ENCODE assay signal across 34 cellular contexts in the genomic region with DNA sequence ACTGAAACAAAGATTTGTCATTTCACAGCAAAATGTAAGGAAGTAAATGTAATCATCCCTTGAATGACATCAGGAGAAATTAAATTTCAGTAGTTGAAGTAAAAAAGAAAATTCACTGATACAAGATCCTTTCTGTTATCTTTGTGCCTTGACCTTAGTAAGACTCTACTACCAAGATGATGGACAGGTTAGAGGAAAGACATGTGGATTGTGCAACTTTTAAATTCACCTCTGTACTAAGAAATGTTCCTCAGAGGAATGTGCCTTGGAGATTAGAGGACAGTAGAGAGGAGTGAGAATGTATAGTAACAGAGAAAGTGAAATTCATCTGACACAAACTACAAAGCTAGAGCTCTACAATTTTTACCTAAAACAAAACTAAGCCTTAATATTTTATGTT.
"Had no signal": no experiment of that assay in that cellular context is flagged by ENCODE, and none has a peak within 500 bp of the region (broad histone marks: within the 10 kb centered on the region; RNA-seq: fewer than 3 reads in every experiment).

No MANE protein-coding gene starts in this region.

- H3K4me2 ChIP-seq: hepatocyte had no signal

- FAIRE-seq: colon had no signal

- H3K27ac Mint-ChIP-seq: activated B cell treated with CpG ODN at 0.5 μM for 24 hours; activated CD8-positive, alpha-beta T cell treated with anti-CD3 and anti-CD28 coated beads for 36 hours; activated naive CD8-positive, alpha-beta T cell; activated T-helper 17 cell treated with anti-CD3 and anti-CD28 coated beads, Interleukin-2, amount 50 U/mL, for 72 hours; brain; effector memory CD8-positive, alpha-beta T cell; T-helper 2 cell treated with Interferon-gamma antibody and Interleukin-4, amounts not matched to agents 5 μg/mL and 100 μg/mL, for 36 hours had no signal

- H3K4me3 ChIP-seq: ascending aorta, breast epithelium, cardiac muscle cell, esophagus muscularis mucosa, gastrocnemius medialis, heart left ventricle, hepatocyte had no signal

- H3K79me2 ChIP-seq: hepatocyte had no signal

- H3K27ac ChIP-seq: ascending aorta, breast epithelium, cardiac muscle cell, esophagus muscularis mucosa, foreskin keratinocyte, gastrocnemius medialis, heart left ventricle, hepatocyte, WERI-Rb-1 had no signal

- H3K4me3 Mint-ChIP-seq: activated B cell treated with CpG ODN at 0.5 μM for 24 hours; activated CD8-positive, alpha-beta T cell treated with anti-CD3 and anti-CD28 coated beads for 36 hours; activated naive CD8-positive, alpha-beta T cell; activated T-cell treated with anti-CD3 and anti-CD28 coated beads, Interleukin-2, amount 50 U/mL, for 4 hours; activated T-helper 17 cell treated with anti-CD3 and anti-CD28 coated beads, Interleukin-2, amount 50 U/mL, for 72 hours; brain; central memory CD8-positive, alpha-beta T cell; effector memory CD8-positive, alpha-beta T cell; T-helper 2 cell treated with Interferon-gamma antibody and Interleukin-4, amounts not matched to agents 5 μg/mL and 100 μg/mL, for 36 hours had no signal

- H3K36me3 ChIP-seq: ascending aorta, breast epithelium, cardiac muscle cell, esophagus muscularis mucosa, gastrocnemius medialis, heart left ventricle, WERI-Rb-1 had no signal

- H2AFZ ChIP-seq: hepatocyte had no signal

- H3K4me1 Mint-ChIP-seq: activated B cell treated with CpG ODN at 0.5 μM for 24 hours; activated T-helper 17 cell treated with anti-CD3 and anti-CD28 coated beads, Interleukin-2, amount 50 U/mL, for 72 hours; brain; central memory CD8-positive, alpha-beta T cell had no signal

- H3K4me1 ChIP-seq: ascending aorta, breast epithelium, esophagus muscularis mucosa, foreskin keratinocyte, gastrocnemius medialis, heart left ventricle had no signal

- H3K27me3 Mint-ChIP-seq: activated B cell treated with CpG ODN at 0.5 μM for 24 hours; activated CD8-positive, alpha-beta T cell treated with anti-CD3 and anti-CD28 coated beads for 36 hours; activated naive CD8-positive, alpha-beta T cell; activated T-helper 17 cell treated with anti-CD3 and anti-CD28 coated beads, Interleukin-2, amount 50 U/mL, for 72 hours; central memory CD8-positive, alpha-beta T cell; effector memory CD8-positive, alpha-beta T cell had no signal

- H3K9me3 Mint-ChIP-seq: activated B cell treated with CpG ODN at 0.5 μM for 24 hours; T-helper 2 cell treated with Interferon-gamma antibody and Interleukin-4, amounts not matched to agents 5 μg/mL and 100 μg/mL, for 36 hours had no signal

- H3K27me3 ChIP-seq: ascending aorta, breast epithelium, cardiac muscle cell, esophagus muscularis mucosa, foreskin keratinocyte, gastrocnemius medialis, heart left ventricle, hepatocyte had no signal

- H3K36me3 Mint-ChIP-seq: activated naive CD8-positive, alpha-beta T cell; brain had no signal

- DNase-seq: activated B cell treated with CpG ODN at 0.5 μM for 24 hours; activated CD4-positive, alpha-beta T cell treated with anti-CD3 and anti-CD28 coated beads for 48 hours; activated CD4-positive, alpha-beta T cell treated with anti-CD3 and anti-CD28 coated beads, Interleukin-2, amount 50 U/mL, for 1 hour; activated CD4-positive, alpha-beta T cell treated with anti-CD3 and anti-CD28 coated beads, Interleukin-2, amount 50 U/mL, for 48 hours; activated CD8-positive, alpha-beta memory T cell treated with anti-CD3 and anti-CD28 coated beads for 24 hours; activated CD8-positive, alpha-beta T cell treated with anti-CD3 and anti-CD28 coated beads for 36 hours; activated effector memory CD4-positive, alpha-beta T cell treated with Interleukin-2 at 50 U/mL for 16 hours; activated gamma-delta T cell treated with Interleukin-2 at 50 U/mL for 16 hours; activated naive CD4-positive, alpha-beta T cell treated with anti-CD3 and anti-CD28 coated beads, Interleukin-2, amount 50 U/mL, for 16 hours; activated naive CD4-positive, alpha-beta T cell treated with Interleukin-2 at 50 U/mL for 16 hours; activated T-cell treated with anti-CD3 and anti-CD28 coated beads, Interleukin-2, amount 50 U/mL, for 4 hours; cortex of kidney; dermis blood vessel endothelial cell; effector CD4-positive, alpha-beta T cell; effector memory CD8-positive, alpha-beta T cell; erythroblast; foreskin keratinocyte; gastrocnemius medialis; glutamatergic neuron; heart left ventricle; T1000; WERI-Rb-1 had no signal

- ATAC-seq: activated CD4-positive, CD25-positive, alpha-beta regulatory T cell treated with anti-CD3 and anti-CD28 coated beads, Interleukin-2, amount 50 U/mL, for 24 hours; activated CD8-positive, alpha-beta T cell treated with anti-CD3 and anti-CD28 coated beads for 36 hours; activated T-cell treated with anti-CD3 and anti-CD28 coated beads, Interleukin-2, amount 50 U/mL, for 4 hours; activated T-helper 17 cell treated with anti-CD3 and anti-CD28 coated beads, Interleukin-2, amount 50 U/mL, for 72 hours; effector memory CD8-positive, alpha-beta T cell; foreskin keratinocyte; gastrocnemius medialis; heart left ventricle had no signal

- H3K9me3 ChIP-seq: ascending aorta, breast epithelium, esophagus muscularis mucosa, gastrocnemius medialis, heart left ventricle had no signal
